20 cellular contexts compared by ENCODE assay signal in genomic region chr6:91029211-91029610, GRCh38.
A peak's percentile ranks its signal among the peaks of the same experiment; 100 is the strongest.
DNase-seq lines count a peak whose midpoint lies in the region; ATAC-seq and TF ChIP-seq lines count a peak whose summit lies in the region.
"Had no signal": no experiment of that assay in that cellular context is flagged by ENCODE, and none has a peak within 500 bp of the region (broad histone marks: within the 10 kb centered on the region; RNA-seq: fewer than 3 reads in every experiment).

No MANE protein-coding gene starts in this region.

- H3K27ac ChIP-seq in adrenal gland = no peak overlapping the region
- H3K27ac ChIP-seq: brain microvascular endothelial cell, vagina had no signal

- peaks cover 25% of the 10 kb centered on the region for H3K4me1 Mint-ChIP-seq in type B pancreatic cell (ENCODE audit: unreplicated experiment)
- no peaks in the 10 kb centered on the region for H3K4me1 Mint-ChIP-seq in activated CD8-positive, alpha-beta T cell treated with anti-CD3 and anti-CD28 coated beads, Interleukin-2, amount 10 ng/mL, durations not matched to agents 7 days and 5 days (ENCODE audit: low read depth)
- H3K4me1 Mint-ChIP-seq: memory B cell, neural crest cell had no signal

- ATAC-seq in stimulated activated naive CD8-positive, alpha-beta T cell treated with anti-CD3 and anti-CD28 coated beads, Interleukin-15, Interleukin-2, amounts not matched to agents 100 U/mL and 50 U/mL, for 24 hours = no peak
- no peak for ATAC-seq in activated CD8-positive, alpha-beta T cell treated with anti-CD3 and anti-CD28 coated beads, Interleukin-2, amount 10 ng/mL, durations not matched to agents 7 days and 5 days
- ATAC-seq: activated naive CD4-positive, alpha-beta T cell treated with anti-CD3 and anti-CD28 coated beads, Interleukin-2, amount 50 U/mL, for 72 hours; CD8-positive, alpha-beta T cell; esophagus mucosa; GM12878; Panc1 had no signal

- H3K27ac Mint-ChIP-seq in type B pancreatic cell = peak overlapping the region; percentile 47
- no peak overlapping the region for H3K27ac Mint-ChIP-seq in activated CD8-positive, alpha-beta T cell treated with anti-CD3 and anti-CD28 coated beads, Interleukin-2, amount 10 ng/mL, durations not matched to agents 7 days and 5 days
- H3K27ac Mint-ChIP-seq: activated naive CD4-positive, alpha-beta T cell treated with anti-CD3 and anti-CD28 coated beads, Interleukin-2, amount 50 U/mL, for 72 hours; CD8-positive, alpha-beta T cell; memory B cell had no signal

- DNase-seq in NCI-H2196 (lab: John Stamatoyannopoulos, UW; ENCODE audit: unreplicated experiment) = peak; percentile 7
- no peak for DNase-seq in NCI-H2196 treated with DMSO at 0.1 percent for 48 hours (lab: John Stamatoyannopoulos, UW; ENCODE audit: unreplicated experiment)
- peak; percentile 31 for DNase-seq in NCI-H345 treated with DMSO at 0.1 percent for 48 hours (lab: John Stamatoyannopoulos, UW; ENCODE audit: unreplicated experiment)
- DNase-seq in adrenal gland = peak; percentile 36 to 66 (median 57)
- DNase-seq in type B pancreatic cell (ENCODE audit: extremely low spot score, unreplicated experiment) = no peak
- no peak for DNase-seq in stimulated activated naive CD8-positive, alpha-beta T cell treated with anti-CD3 and anti-CD28 coated beads, Interleukin-15, Interleukin-2, amounts not matched to agents 100 U/mL and 50 U/mL, for 24 hours
- no peak for DNase-seq in activated CD8-positive, alpha-beta T cell treated with anti-CD3 and anti-CD28 coated beads, Interleukin-2, amount 10 ng/mL, durations not matched to agents 7 days and 5 days
- no peak for DNase-seq in AG08396 (ENCODE audit: low spot score)
- DNase-seq: activated T-cell treated with anti-CD3 and anti-CD28 coated beads, Interleukin-2, amount 50 U/mL, for 1 hour; brain microvascular endothelial cell; CD8-positive, alpha-beta T cell; islet precursor cell; retina had no signal

- H3K4me1 ChIP-seq in adrenal gland (replicated peaks in 1 of 2) = peaks cover 0 to 7% of the 10 kb centered on the region in 2 donors
- H3K4me1 ChIP-seq: vagina had no signal

- TF ChIP-seq POLR2A in adrenal gland (IDR thresholded peaks at IDR 0.05) = no peak

- TF ChIP-seq CTCF in adrenal gland (IDR thresholded peaks at IDR 0.05) (no peak), type B pancreatic cell (conservative IDR thresholded peaks at IDR 0.05) (no peak)

- POLR2A ChIA-PET in activated CD8-positive, alpha-beta T cell treated with anti-CD3 and anti-CD28 coated beads, Interleukin-2, amount 10 ng/mL, durations not matched to agents 7 days and 5 days (lab: Charles Lee) = no interaction called here

- peaks cover 5% of the 10 kb centered on the region for H3K9me3 Mint-ChIP-seq in type B pancreatic cell
- H3K9me3 Mint-ChIP-seq in activated CD8-positive, alpha-beta T cell treated with anti-CD3 and anti-CD28 coated beads, Interleukin-2, amount 10 ng/mL, durations not matched to agents 7 days and 5 days (ENCODE audit: insufficient read depth) = no peaks in the 10 kb centered on the region
- H3K9me3 Mint-ChIP-seq: activated naive CD4-positive, alpha-beta T cell treated with anti-CD3 and anti-CD28 coated beads, Interleukin-2, amount 50 U/mL, for 72 hours; CD8-positive, alpha-beta T cell; neural crest cell had no signal

- intact Hi-C loops in adrenal gland (cut with DNase I) = no loop called here

- WGBS in adrenal gland, 4 donors = 27 to 41% (median 34%) methylated on average over 6 of the region's 6 CpGs

- H3K27me3 Mint-ChIP-seq in type B pancreatic cell = peaks cover 7% of the 10 kb centered on the region
- peaks cover 2% of the 10 kb centered on the region for H3K27me3 Mint-ChIP-seq in activated CD8-positive, alpha-beta T cell treated with anti-CD3 and anti-CD28 coated beads, Interleukin-2, amount 10 ng/mL, durations not matched to agents 7 days and 5 days (ENCODE audit: low read depth)

- no peaks in the 10 kb centered on the region for H3K9me3 ChIP-seq in adrenal gland (replicated peaks in 1 of 3)
- H3K9me3 ChIP-seq: vagina had no signal

- no peak overlapping the region for H3K4me3 ChIP-seq in adrenal gland
- H3K4me3 ChIP-seq: GM12878, vagina had no signal

- no peaks in the 10 kb centered on the region for H3K36me3 ChIP-seq in adrenal gland (replicated peaks in 1 of 2)
- H3K36me3 ChIP-seq: brain microvascular endothelial cell, vagina had no signal

- CTCF ChIA-PET in activated CD8-positive, alpha-beta T cell treated with anti-CD3 and anti-CD28 coated beads, Interleukin-2, amount 10 ng/mL, durations not matched to agents 7 days and 5 days (lab: Charles Lee) = interaction anchor here (0.6 kb wide), 1 partner anchor 247 kb away, joined by 4 read pairs; no protein-coding TSS in a partner anchor

- peak overlapping the region; percentile 12 for H3K4me3 Mint-ChIP-seq in type B pancreatic cell
- H3K4me3 Mint-ChIP-seq in activated CD8-positive, alpha-beta T cell treated with anti-CD3 and anti-CD28 coated beads, Interleukin-2, amount 10 ng/mL, durations not matched to agents 7 days and 5 days = no peak overlapping the region
- H3K4me3 Mint-ChIP-seq: CD8-positive, alpha-beta T cell; memory B cell; neural crest cell had no signal

- no peaks in the 10 kb centered on the region for H3K36me3 Mint-ChIP-seq in type B pancreatic cell
- no peaks in the 10 kb centered on the region for H3K36me3 Mint-ChIP-seq in activated CD8-positive, alpha-beta T cell treated with anti-CD3 and anti-CD28 coated beads, Interleukin-2, amount 10 ng/mL, durations not matched to agents 7 days and 5 days (ENCODE audit: low read depth)
- H3K36me3 Mint-ChIP-seq: activated naive CD4-positive, alpha-beta T cell treated with anti-CD3 and anti-CD28 coated beads, Interleukin-2, amount 50 U/mL, for 72 hours; CD8-positive, alpha-beta T cell; memory B cell had no signal

- H3K27me3 ChIP-seq in adrenal gland = no peaks in the 10 kb centered on the region
- H3K27me3 ChIP-seq: brain microvascular endothelial cell, vagina had no signal

Comparison
In these comparisons a context has a peak if more than half of its experiments do, and no peak if none do; other contexts are left out.
1. DNase-seq: peak in NCI-H2196 (single experiment), NCI-H345 treated with DMSO at 0.1 percent for 48 hours (single experiment) and adrenal gland (7 of 7); none in NCI-H2196 treated with DMSO at 0.1 percent for 48 hours (single experiment), type B pancreatic cell (single experiment), stimulated activated naive CD8-positive, alpha-beta T cell treated with anti-CD3 and anti-CD28 coated beads, Interleukin-15, Interleukin-2, amounts not matched to agents 100 U/mL and 50 U/mL, for 24 hours (single experiment), activated CD8-positive, alpha-beta T cell treated with anti-CD3 and anti-CD28 coated beads, Interleukin-2, amount 10 ng/mL, durations not matched to agents 7 days and 5 days (single experiment) and AG08396 (single experiment).